In the genomic region with DNA sequence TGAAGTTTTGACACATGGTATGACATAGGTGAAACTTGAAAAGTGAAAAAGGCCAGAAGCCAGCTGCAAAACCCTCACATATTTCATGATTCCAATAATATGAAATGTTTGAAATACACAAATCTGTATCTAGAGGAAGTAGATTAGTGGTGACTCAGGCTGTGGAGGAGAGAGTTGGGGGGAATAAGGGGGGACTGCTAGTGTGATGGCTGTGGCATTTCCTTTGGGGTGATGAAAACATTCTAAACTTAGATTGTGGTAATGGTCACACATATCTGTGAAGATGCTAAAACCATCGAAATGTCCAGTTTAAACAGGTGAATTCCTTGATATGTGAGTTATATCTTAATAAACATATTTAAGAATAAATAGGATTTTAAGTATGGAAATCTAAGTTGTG, we compare ENCODE assay signal across 24 cellular contexts.
"Had no signal": no experiment of that assay in that cellular context is flagged by ENCODE, and none has a peak within 500 bp of the region (broad histone marks: within the 10 kb centered on the region; RNA-seq: fewer than 3 reads in every experiment).

No MANE protein-coding gene starts in this region.

- H3K27me3 Mint-ChIP-seq: activated CD4-positive, alpha-beta memory T cell treated with anti-CD3 and anti-CD28 coated beads, Interleukin-2, amount 10 ng/mL, durations not matched to agents 7 days and 5 days; activated CD4-positive, alpha-beta T cell treated with anti-CD3 and anti-CD28 coated beads, Interleukin-2, amount 10 ng/mL, durations not matched to agents 24 days and 14 days; stimulated activated memory B cell treated with anti-CD40 and anti-IgM and Interleukin-4, amounts not matched to agents 10 μg/mL and 1 μg/mL and 100 μg/mL, for 72 hours had no signal

- DNase-seq: activated CD4-positive, alpha-beta memory T cell treated with anti-CD3 and anti-CD28 coated beads, Interleukin-2, amount 10 ng/mL, durations not matched to agents 7 days and 5 days; activated CD4-positive, alpha-beta T cell treated with anti-CD3 and anti-CD28 coated beads, Interleukin-2, amount 10 ng/mL, durations not matched to agents 24 days and 14 days; activated effector memory CD4-positive, alpha-beta T cell treated with Interleukin-2 at 50 U/mL for 16 hours; activated naive CD4-positive, alpha-beta T cell treated with anti-CD3 and anti-CD28 coated beads for 36 hours; activated naive CD8-positive, alpha-beta T cell treated with anti-CD3 and anti-CD28 coated beads, Interleukin-2, amount 10 ng/mL, durations not matched to agents 7 days and 5 days; activated T-cell treated with anti-CD3 and anti-CD28 coated beads, Interleukin-2, amount 50 U/mL, for 72 hours; amygdala; caudate nucleus; effector memory CD4-positive, alpha-beta T cell; gastrocnemius medialis; head of caudate nucleus; hypothalamus; left cardiac atrium; naive thymus-derived CD4-positive, alpha-beta T cell; posterior cingulate gyrus; right lobe of liver; small intestine; stimulated activated CD4-positive, alpha-beta T cell treated with anti-CD3 and anti-CD28 coated beads, Interleukin-2, amount 100 ng/mL, for 24 hours; transverse colon had no signal

- H3K27ac Mint-ChIP-seq: activated CD4-positive, alpha-beta memory T cell treated with anti-CD3 and anti-CD28 coated beads, Interleukin-2, amount 10 ng/mL, durations not matched to agents 7 days and 5 days; activated CD4-positive, alpha-beta T cell treated with anti-CD3 and anti-CD28 coated beads, Interleukin-2, amount 10 ng/mL, durations not matched to agents 24 days and 14 days; activated naive CD4-positive, alpha-beta T cell treated with anti-CD3 and anti-CD28 coated beads for 36 hours; activated naive CD8-positive, alpha-beta T cell treated with anti-CD3 and anti-CD28 coated beads, Interleukin-2, amount 10 ng/mL, durations not matched to agents 7 days and 5 days; activated T-cell treated with anti-CD3 and anti-CD28 coated beads, Interleukin-2, amount 50 U/mL, for 72 hours; memory B cell; naive thymus-derived CD4-positive, alpha-beta T cell; stimulated activated memory B cell treated with anti-CD40 and anti-IgM and Interleukin-4, amounts not matched to agents 10 μg/mL and 1 μg/mL and 100 μg/mL, for 72 hours had no signal

- H3K9me3 Mint-ChIP-seq: activated CD4-positive, alpha-beta memory T cell treated with anti-CD3 and anti-CD28 coated beads, Interleukin-2, amount 10 ng/mL, durations not matched to agents 7 days and 5 days; activated CD4-positive, alpha-beta T cell treated with anti-CD3 and anti-CD28 coated beads, Interleukin-2, amount 10 ng/mL, durations not matched to agents 24 days and 14 days; activated naive CD4-positive, alpha-beta T cell treated with anti-CD3 and anti-CD28 coated beads for 36 hours; activated naive CD8-positive, alpha-beta T cell treated with anti-CD3 and anti-CD28 coated beads, Interleukin-2, amount 10 ng/mL, durations not matched to agents 7 days and 5 days; activated T-cell treated with anti-CD3 and anti-CD28 coated beads, Interleukin-2, amount 50 U/mL, for 72 hours had no signal

- H3K4me1 Mint-ChIP-seq: activated CD4-positive, alpha-beta memory T cell treated with anti-CD3 and anti-CD28 coated beads, Interleukin-2, amount 10 ng/mL, durations not matched to agents 7 days and 5 days; activated CD4-positive, alpha-beta T cell treated with anti-CD3 and anti-CD28 coated beads, Interleukin-2, amount 10 ng/mL, durations not matched to agents 24 days and 14 days; activated naive CD8-positive, alpha-beta T cell treated with anti-CD3 and anti-CD28 coated beads, Interleukin-2, amount 10 ng/mL, durations not matched to agents 7 days and 5 days; memory B cell; naive thymus-derived CD4-positive, alpha-beta T cell; neural crest cell; stimulated activated memory B cell treated with anti-CD40 and anti-IgM and Interleukin-4, amounts not matched to agents 10 μg/mL and 1 μg/mL and 100 μg/mL, for 72 hours had no signal

- H3K36me3 Mint-ChIP-seq: activated naive CD8-positive, alpha-beta T cell treated with anti-CD3 and anti-CD28 coated beads, Interleukin-2, amount 10 ng/mL, durations not matched to agents 7 days and 5 days; memory B cell; stimulated activated memory B cell treated with anti-CD40 and anti-IgM and Interleukin-4, amounts not matched to agents 10 μg/mL and 1 μg/mL and 100 μg/mL, for 72 hours had no signal

- ATAC-seq: activated CD4-positive, CD25-positive, alpha-beta regulatory T cell treated with anti-CD3 and anti-CD28 coated beads, Interleukin-2, amount 50 U/mL, for 24 hours; activated T-cell treated with anti-CD3 and anti-CD28 coated beads, Interleukin-2, amount 50 U/mL, for 72 hours; esophagus mucosa; gastrocnemius medialis; left cardiac atrium; naive thymus-derived CD4-positive, alpha-beta T cell; right lobe of liver; stimulated activated memory B cell treated with anti-CD40 and anti-IgM and Interleukin-4, amounts not matched to agents 10 μg/mL and 1 μg/mL and 100 μg/mL, for 72 hours had no signal

- H3K4me3 Mint-ChIP-seq: activated CD4-positive, alpha-beta memory T cell treated with anti-CD3 and anti-CD28 coated beads, Interleukin-2, amount 10 ng/mL, durations not matched to agents 7 days and 5 days; activated CD4-positive, alpha-beta T cell treated with anti-CD3 and anti-CD28 coated beads, Interleukin-2, amount 10 ng/mL, durations not matched to agents 24 days and 14 days; activated naive CD4-positive, alpha-beta T cell treated with anti-CD3 and anti-CD28 coated beads for 36 hours; activated naive CD8-positive, alpha-beta T cell treated with anti-CD3 and anti-CD28 coated beads, Interleukin-2, amount 10 ng/mL, durations not matched to agents 7 days and 5 days; activated T-cell treated with anti-CD3 and anti-CD28 coated beads, Interleukin-2, amount 50 U/mL, for 72 hours; memory B cell; naive thymus-derived CD4-positive, alpha-beta T cell; neural crest cell; stimulated activated memory B cell treated with anti-CD40 and anti-IgM and Interleukin-4, amounts not matched to agents 10 μg/mL and 1 μg/mL and 100 μg/mL, for 72 hours had no signal
